ENCODE assay signal across 1 cellular context in the genomic region with DNA sequence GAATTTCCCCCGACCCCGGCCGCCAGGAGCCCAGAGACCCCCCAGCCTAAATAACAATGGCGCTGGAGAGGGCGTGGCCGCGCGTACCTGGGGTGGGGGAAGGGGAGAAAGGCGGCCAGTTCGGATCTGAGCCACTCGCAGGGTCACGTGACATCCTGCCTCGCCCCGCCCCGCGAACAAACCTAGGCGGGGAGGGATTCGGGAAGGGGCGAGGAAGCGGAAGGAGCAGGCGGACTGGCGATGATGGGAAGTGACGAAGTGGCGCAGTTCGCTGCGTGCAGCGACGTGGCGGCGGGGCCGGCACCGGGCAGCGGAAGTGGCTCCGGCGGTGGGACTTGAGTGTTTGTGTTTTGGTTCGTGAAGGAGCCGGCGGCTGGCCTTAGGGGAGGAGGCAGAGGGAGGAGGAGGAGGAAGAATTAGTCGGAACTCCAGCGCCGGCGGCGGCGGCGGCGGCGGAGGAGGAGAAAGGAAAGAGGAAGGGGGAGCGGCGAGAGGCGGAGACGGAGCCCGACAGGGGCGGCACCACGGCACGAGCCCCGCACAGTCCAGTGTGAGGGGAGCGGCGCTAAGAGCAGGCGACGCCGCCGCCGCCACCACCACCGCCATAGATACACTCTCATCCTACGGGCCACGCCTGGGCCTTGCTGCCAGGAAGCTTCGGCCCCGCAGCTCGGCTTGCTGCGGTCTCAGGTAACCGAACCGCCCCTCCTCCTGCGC.
TF ChIP-seq lines count a peak whose summit lies in the region.

A gene with protein sequence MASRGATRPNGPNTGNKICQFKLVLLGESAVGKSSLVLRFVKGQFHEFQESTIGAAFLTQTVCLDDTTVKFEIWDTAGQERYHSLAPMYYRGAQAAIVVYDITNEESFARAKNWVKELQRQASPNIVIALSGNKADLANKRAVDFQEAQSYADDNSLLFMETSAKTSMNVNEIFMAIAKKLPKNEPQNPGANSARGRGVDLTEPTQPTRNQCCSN (plus strand): TSS at position 266 of the 717 bp plus-strand sequence. CDS start 3,802 bp downstream, outside the sequence.

TF ChIP-seq in A549, 52 proteins besides CTCF, POLR2A, EP300 and RAD21 (continued from another document):
- TF ChIP-seq, protein P1, sequence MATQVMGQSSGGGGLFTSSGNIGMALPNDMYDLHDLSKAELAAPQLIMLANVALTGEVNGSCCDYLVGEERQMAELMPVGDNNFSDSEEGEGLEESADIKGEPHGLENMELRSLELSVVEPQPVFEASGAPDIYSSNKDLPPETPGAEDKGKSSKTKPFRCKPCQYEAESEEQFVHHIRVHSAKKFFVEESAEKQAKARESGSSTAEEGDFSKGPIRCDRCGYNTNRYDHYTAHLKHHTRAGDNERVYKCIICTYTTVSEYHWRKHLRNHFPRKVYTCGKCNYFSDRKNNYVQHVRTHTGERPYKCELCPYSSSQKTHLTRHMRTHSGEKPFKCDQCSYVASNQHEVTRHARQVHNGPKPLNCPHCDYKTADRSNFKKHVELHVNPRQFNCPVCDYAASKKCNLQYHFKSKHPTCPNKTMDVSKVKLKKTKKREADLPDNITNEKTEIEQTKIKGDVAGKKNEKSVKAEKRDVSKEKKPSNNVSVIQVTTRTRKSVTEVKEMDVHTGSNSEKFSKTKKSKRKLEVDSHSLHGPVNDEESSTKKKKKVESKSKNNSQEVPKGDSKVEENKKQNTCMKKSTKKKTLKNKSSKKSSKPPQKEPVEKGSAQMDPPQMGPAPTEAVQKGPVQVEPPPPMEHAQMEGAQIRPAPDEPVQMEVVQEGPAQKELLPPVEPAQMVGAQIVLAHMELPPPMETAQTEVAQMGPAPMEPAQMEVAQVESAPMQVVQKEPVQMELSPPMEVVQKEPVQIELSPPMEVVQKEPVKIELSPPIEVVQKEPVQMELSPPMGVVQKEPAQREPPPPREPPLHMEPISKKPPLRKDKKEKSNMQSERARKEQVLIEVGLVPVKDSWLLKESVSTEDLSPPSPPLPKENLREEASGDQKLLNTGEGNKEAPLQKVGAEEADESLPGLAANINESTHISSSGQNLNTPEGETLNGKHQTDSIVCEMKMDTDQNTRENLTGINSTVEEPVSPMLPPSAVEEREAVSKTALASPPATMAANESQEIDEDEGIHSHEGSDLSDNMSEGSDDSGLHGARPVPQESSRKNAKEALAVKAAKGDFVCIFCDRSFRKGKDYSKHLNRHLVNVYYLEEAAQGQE (IDR thresholded peaks at IDR 0.05), result no peak
- peak; percentile 51 for TF ChIP-seq BHLHE40 (IDR thresholded peaks at IDR 0.05; ENCODE audit: low read depth, low read length)
- no peak for TF ChIP-seq RCOR1 (IDR thresholded peaks at IDR 0.05; ENCODE audit: low read depth, low read length)
- no peak for TF ChIP-seq ZFP36 (IDR thresholded peaks at IDR 0.05; ENCODE audit: borderline replicate concordance, partially characterized antibody)
- no peak; the same call in 1 of the 2 replicates for TF ChIP-seq MYC (IDR thresholded peaks at IDR 0.05; ENCODE audit: borderline replicate concordance, low read length)
- TF ChIP-seq, protein P2, sequence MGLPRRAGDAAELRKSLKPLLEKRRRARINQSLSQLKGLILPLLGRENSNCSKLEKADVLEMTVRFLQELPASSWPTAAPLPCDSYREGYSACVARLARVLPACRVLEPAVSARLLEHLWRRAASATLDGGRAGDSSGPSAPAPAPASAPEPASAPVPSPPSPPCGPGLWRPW (IDR thresholded peaks at IDR 0.05), result no peak
- no peak for TF ChIP-seq MAZ (IDR thresholded peaks at IDR 0.05; ENCODE audit: borderline replicate concordance, low read depth, low read length)
- TF ChIP-seq, protein P3, sequence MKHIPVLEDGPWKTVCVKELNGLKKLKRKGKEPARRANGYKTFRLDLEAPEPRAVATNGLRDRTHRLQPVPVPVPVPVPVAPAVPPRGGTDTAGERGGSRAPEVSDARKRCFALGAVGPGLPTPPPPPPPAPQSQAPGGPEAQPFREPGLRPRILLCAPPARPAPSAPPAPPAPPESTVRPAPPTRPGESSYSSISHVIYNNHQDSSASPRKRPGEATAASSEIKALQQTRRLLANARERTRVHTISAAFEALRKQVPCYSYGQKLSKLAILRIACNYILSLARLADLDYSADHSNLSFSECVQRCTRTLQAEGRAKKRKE (CRISPR knock-in tag; IDR thresholded peaks at IDR 0.05; ENCODE audit: low read depth), result no peak
- no peak for TF ChIP-seq HOXA7 (CRISPR knock-in tag; IDR thresholded peaks at IDR 0.05)
- no peak for TF ChIP-seq FOSL2 (IDR thresholded peaks at IDR 0.05)
- TF ChIP-seq FOSL2 (CRISPR knock-in tag; IDR thresholded peaks at IDR 0.05), result peak; percentile 39; the same call in 1 of the 2 replicates
- TF ChIP-seq HDAC2 (IDR thresholded peaks at IDR 0.05), result no peak
- peak; percentile 91 for TF ChIP-seq PHF8 (IDR thresholded peaks at IDR 0.05; ENCODE audit: borderline replicate concordance, low read depth)
- TF ChIP-seq RFX5 (IDR thresholded peaks at IDR 0.05), result peak; percentile 64; the same call in 1 of the 2 replicates
- TF ChIP-seq ZC3H11A (IDR thresholded peaks at IDR 0.05), result no peak
- TF ChIP-seq, protein P4, sequence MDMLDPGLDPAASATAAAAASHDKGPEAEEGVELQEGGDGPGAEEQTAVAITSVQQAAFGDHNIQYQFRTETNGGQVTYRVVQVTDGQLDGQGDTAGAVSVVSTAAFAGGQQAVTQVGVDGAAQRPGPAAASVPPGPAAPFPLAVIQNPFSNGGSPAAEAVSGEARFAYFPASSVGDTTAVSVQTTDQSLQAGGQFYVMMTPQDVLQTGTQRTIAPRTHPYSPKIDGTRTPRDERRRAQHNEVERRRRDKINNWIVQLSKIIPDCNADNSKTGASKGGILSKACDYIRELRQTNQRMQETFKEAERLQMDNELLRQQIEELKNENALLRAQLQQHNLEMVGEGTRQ (IDR thresholded peaks at IDR 0.05), result peak; percentile 97
- no peak for TF ChIP-seq POLR2AphosphoS2 (conservative IDR thresholded peaks at IDR 0.05; ENCODE audit: low read length)
- TF ChIP-seq RNF2 (IDR thresholded peaks at IDR 0.05; ENCODE audit: borderline replicate concordance, low read depth), result no peak
- no peak for TF ChIP-seq HOXB13 (CRISPR knock-in tag; IDR thresholded peaks at IDR 0.05; ENCODE audit: low read depth)
- no peak for TF ChIP-seq ZSCAN20 (CRISPR knock-in tag; IDR thresholded peaks at IDR 0.05)
- no peak for TF ChIP-seq MAFK (IDR thresholded peaks at IDR 0.05; ENCODE audit: partially characterized antibody)
- TF ChIP-seq KDM1A (IDR thresholded peaks at IDR 0.05; ENCODE audit: low read depth), result no peak
- TF ChIP-seq TP53 (CRISPR knock-in tag; IDR thresholded peaks at IDR 0.05), result no peak
- TF ChIP-seq EHMT2 (IDR thresholded peaks at IDR 0.05; ENCODE audit: low read depth), result no peak
- no peak for TF ChIP-seq ESRRA (IDR thresholded peaks at IDR 0.05; ENCODE audit: borderline replicate concordance, low read length)
- no peak for TF ChIP-seq CBX2 (IDR thresholded peaks at IDR 0.05; ENCODE audit: borderline replicate concordance, low read depth)
- TF ChIP-seq, protein P5, sequence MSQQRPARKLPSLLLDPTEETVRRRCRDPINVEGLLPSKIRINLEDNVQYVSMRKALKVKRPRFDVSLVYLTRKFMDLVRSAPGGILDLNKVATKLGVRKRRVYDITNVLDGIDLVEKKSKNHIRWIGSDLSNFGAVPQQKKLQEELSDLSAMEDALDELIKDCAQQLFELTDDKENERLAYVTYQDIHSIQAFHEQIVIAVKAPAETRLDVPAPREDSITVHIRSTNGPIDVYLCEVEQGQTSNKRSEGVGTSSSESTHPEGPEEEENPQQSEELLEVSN (IDR thresholded peaks at IDR 0.05; ENCODE audit: borderline replicate concordance, low read depth), result peak; percentile 3; the same call in 1 of the 2 replicates
- TF ChIP-seq JUN (IDR thresholded peaks at IDR 0.05), result peak in 1 of 2 experiments; percentile 76; a peak in 2 of 5 replicates
- no peak for TF ChIP-seq EHF (CRISPR knock-in tag; IDR thresholded peaks at IDR 0.05)
- TF ChIP-seq KDM5A (IDR thresholded peaks at IDR 0.05), result no peak
- TF ChIP-seq, protein P6, sequence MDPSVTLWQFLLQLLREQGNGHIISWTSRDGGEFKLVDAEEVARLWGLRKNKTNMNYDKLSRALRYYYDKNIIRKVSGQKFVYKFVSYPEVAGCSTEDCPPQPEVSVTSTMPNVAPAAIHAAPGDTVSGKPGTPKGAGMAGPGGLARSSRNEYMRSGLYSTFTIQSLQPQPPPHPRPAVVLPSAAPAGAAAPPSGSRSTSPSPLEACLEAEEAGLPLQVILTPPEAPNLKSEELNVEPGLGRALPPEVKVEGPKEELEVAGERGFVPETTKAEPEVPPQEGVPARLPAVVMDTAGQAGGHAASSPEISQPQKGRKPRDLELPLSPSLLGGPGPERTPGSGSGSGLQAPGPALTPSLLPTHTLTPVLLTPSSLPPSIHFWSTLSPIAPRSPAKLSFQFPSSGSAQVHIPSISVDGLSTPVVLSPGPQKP (IDR thresholded peaks at IDR 0.05; ENCODE audit: low read depth, low read length), result no peak
- TF ChIP-seq CEBPB (IDR thresholded peaks at IDR 0.05), result no peak
- TF ChIP-seq GATA3 (IDR thresholded peaks at IDR 0.05; ENCODE audit: borderline replicate concordance), result peak; percentile 7; the same call in 1 of the 2 replicates
- TF ChIP-seq RARB (CRISPR knock-in tag; IDR thresholded peaks at IDR 0.05), result no peak
- no peak for TF ChIP-seq NR3C1 (IDR thresholded peaks at IDR 0.05)
- TF ChIP-seq, protein P7, sequence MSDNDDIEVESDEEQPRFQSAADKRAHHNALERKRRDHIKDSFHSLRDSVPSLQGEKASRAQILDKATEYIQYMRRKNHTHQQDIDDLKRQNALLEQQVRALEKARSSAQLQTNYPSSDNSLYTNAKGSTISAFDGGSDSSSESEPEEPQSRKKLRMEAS (IDR thresholded peaks at IDR 0.05), result peak; percentile 87
- peak; percentile 57; the same call in 1 of the 2 replicates for TF ChIP-seq HOXB5 (CRISPR knock-in tag; IDR thresholded peaks at IDR 0.05)
- TF ChIP-seq, protein P8, sequence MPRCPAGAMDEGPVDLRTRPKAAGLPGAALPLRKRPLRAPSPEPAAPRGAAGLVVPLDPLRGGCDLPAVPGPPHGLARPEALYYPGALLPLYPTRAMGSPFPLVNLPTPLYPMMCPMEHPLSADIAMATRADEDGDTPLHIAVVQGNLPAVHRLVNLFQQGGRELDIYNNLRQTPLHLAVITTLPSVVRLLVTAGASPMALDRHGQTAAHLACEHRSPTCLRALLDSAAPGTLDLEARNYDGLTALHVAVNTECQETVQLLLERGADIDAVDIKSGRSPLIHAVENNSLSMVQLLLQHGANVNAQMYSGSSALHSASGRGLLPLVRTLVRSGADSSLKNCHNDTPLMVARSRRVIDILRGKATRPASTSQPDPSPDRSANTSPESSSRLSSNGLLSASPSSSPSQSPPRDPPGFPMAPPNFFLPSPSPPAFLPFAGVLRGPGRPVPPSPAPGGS (IDR thresholded peaks at IDR 0.05), result peak; percentile 13; the same call in 1 of the 3 replicates
- no peak for TF ChIP-seq NFE2L2 (conservative IDR thresholded peaks at IDR 0.05; ENCODE audit: low read length)
TF ChIP-seq in A549: peak in this region for 12.
